1 cellular context compared by ENCODE assay signal in genomic region chr14:22871962-22872832, GRCh38.
TF ChIP-seq lines count a peak whose summit lies in the region.

No MANE protein-coding gene starts in this region.

TF ChIP-seq in HepG2, 621 proteins besides CTCF, POLR2A, EP300 and RAD21 (continued from another document and continues in another):
- TF ChIP-seq MNT (IDR thresholded peaks at IDR 0.05) (no peak), ZNF550 (CRISPR knock-in tag; IDR thresholded peaks at IDR 0.05; ENCODE audit: borderline replicate concordance) (no peak), ZBTB7A (CRISPR knock-in tag; IDR thresholded peaks at IDR 0.05) (peak; percentile 56), ZIK1 (CRISPR knock-in tag; IDR thresholded peaks at IDR 0.05; ENCODE audit: borderline replicate concordance, low read depth) (no peak), HNF4G (IDR thresholded peaks at IDR 0.05; ENCODE audit: borderline replicate concordance, low read depth, low read length) (no peak), HNF4G (CRISPR knock-in tag; IDR thresholded peaks at IDR 0.05; ENCODE audit: borderline replicate concordance, low read depth) (no peak), ZNF136 (CRISPR knock-in tag; IDR thresholded peaks at IDR 0.05; ENCODE audit: low read depth) (peak; percentile 53; the same call in 1 of the 2 replicates), PLRG1 (conservative IDR thresholded peaks at IDR 0.05) (no peak), ZNF414 (CRISPR knock-in tag; IDR thresholded peaks at IDR 0.05) (no peak; the same call in 1 of the 2 replicates), STAT6 (CRISPR knock-in tag; IDR thresholded peaks at IDR 0.05; ENCODE audit: borderline replicate concordance) (no peak), GPBP1L1 (CRISPR knock-in tag; IDR thresholded peaks at IDR 0.05) (no peak), NONO (IDR thresholded peaks at IDR 0.05) (no peak), NONO (CRISPR knock-in tag; conservative IDR thresholded peaks at IDR 0.05) (0 out of 2 replicates have a peak, but pooled peaks have one; percentile 17), AKNA (CRISPR knock-in tag; IDR thresholded peaks at IDR 0.05; ENCODE audit: borderline replicate concordance) (no peak), DNMT3B (CRISPR knock-in tag; conservative IDR thresholded peaks at IDR 0.05) (0 out of 2 replicates have a peak, but pooled peaks have one; percentile 84), ZBTB39 (CRISPR knock-in tag; IDR thresholded peaks at IDR 0.05) (no peak), MTERF4 (CRISPR knock-in tag; IDR thresholded peaks at IDR 0.05) (peak; percentile 66; the same call in 1 of the 2 replicates), REST (IDR thresholded peaks at IDR 0.05; ENCODE audit: borderline replicate concordance in 1 of 2, low read depth in 1 of 2, low read length in 2 of 2) (no peak), GZF1 (CRISPR knock-in tag; IDR thresholded peaks at IDR 0.05) (peak; percentile 87; the same call in 1 of the 2 replicates), ZNF205 (CRISPR knock-in tag; IDR thresholded peaks at IDR 0.05) (no peak), MATR3 (CRISPR knock-in tag; IDR thresholded peaks at IDR 0.05) (no peak), ZNF574 (CRISPR knock-in tag; IDR thresholded peaks at IDR 0.05) (peak; percentile 65; the same call in 1 of the 2 replicates), HOXA9 (CRISPR knock-in tag; IDR thresholded peaks at IDR 0.05; ENCODE audit: borderline replicate concordance) (no peak), ZNF225 (CRISPR knock-in tag; IDR thresholded peaks at IDR 0.05) (no peak), CHCHD3 (CRISPR knock-in tag; IDR thresholded peaks at IDR 0.05) (peak; percentile 96)
